ENCODE assay signal across 9 cellular contexts in the genomic region with DNA sequence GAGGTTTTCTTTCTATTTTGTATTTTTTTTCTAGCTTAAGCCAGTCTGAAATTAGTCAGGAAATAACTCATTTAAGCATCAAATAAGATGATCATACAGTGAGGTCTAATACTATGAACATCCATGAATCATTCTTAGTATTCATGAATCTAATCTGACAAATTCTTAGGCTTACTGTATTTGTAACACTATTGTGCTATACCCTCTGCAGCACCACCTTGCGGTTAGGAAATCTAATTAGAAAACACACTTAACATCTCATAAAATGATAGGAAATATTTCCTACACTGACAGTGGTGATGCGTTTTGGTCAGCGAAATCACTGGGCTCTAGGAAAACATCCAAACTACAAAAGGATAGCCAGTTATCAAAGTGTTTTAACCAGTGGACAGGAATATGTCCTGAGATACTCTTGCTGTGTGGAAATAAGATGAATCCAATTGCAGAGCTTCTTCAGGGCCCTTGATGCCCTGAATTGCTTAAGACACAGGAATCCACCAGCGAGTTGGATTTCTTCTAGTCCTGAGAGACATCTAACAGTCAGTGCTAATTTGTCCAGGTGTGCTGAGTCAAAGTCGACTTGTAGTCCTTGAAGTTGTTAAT.
A peak's percentile ranks its signal among the peaks of the same experiment; 100 is the strongest.
DNase-seq lines count a peak whose midpoint lies in the region; ATAC-seq and TF ChIP-seq lines count a peak whose summit lies in the region.
"Had no signal": no experiment of that assay in that cellular context is flagged by ENCODE, and none has a peak within 500 bp of the region (broad histone marks: within the 10 kb centered on the region; RNA-seq: fewer than 3 reads in every experiment).

No MANE protein-coding gene starts in this region.

- no peaks in the 10 kb centered on the region for H3K36me3 Mint-ChIP-seq in chondrocyte (ENCODE audit: low read depth)
- H3K36me3 Mint-ChIP-seq: activated naive CD8-positive, alpha-beta T cell had no signal

- no peaks in the 10 kb centered on the region for H3K9me3 ChIP-seq in MG63

- H3K4me3 Mint-ChIP-seq in chondrocyte (ENCODE audit: unreplicated experiment): no peak overlapping the region
- H3K4me3 Mint-ChIP-seq: activated naive CD8-positive, alpha-beta T cell had no signal

- no peaks in the 10 kb centered on the region for H3K27me3 ChIP-seq in MG63

- TF ChIP-seq CTCF in chondrocyte (IDR thresholded peaks at IDR 0.05): peak; percentile 82

- no peaks in the 10 kb centered on the region for H3K27me3 Mint-ChIP-seq in chondrocyte (ENCODE audit: low read depth)
- H3K27me3 Mint-ChIP-seq: activated naive CD8-positive, alpha-beta T cell had no signal

- H3K27ac Mint-ChIP-seq in chondrocyte (ENCODE audit: unreplicated experiment): no peak overlapping the region
- H3K27ac Mint-ChIP-seq: activated naive CD8-positive, alpha-beta T cell had no signal

- peak; percentile 96 for DNase-seq in ELR (ENCODE audit: low read depth)
- DNase-seq in MG63: peak; percentile 58
- DNase-seq in chondrocyte (ENCODE audit: low spot score): no peak
- peak; percentile 71 for DNase-seq in non-pigmented ciliary epithelial cell (ENCODE audit: low read depth)
- DNase-seq in T1000 (lab: John Stamatoyannopoulos, UW): no peak
- no peak for DNase-seq in NK-92 (lab: John Stamatoyannopoulos, UW; ENCODE audit: unreplicated experiment)
- no peak for DNase-seq in cortex of kidney (lab: John Stamatoyannopoulos, UW)

- H3K36me3 ChIP-seq in MG63: peaks cover 5% of the 10 kb centered on the region; the same call in 1 of the 2 replicates

- no peak overlapping the region for H3K4me3 ChIP-seq in MG63

- H3K4me1 Mint-ChIP-seq in chondrocyte (ENCODE audit: low read depth): peaks cover 22% of the 10 kb centered on the region

- no peak for ATAC-seq in GM19035 (IDR thresholded peaks at IDR 0.05; ENCODE audit: unreplicated experiment)

- H3K9me3 Mint-ChIP-seq in chondrocyte (ENCODE audit: low read depth): no peaks in the 10 kb centered on the region

Comparison
In these comparisons a context has a peak if more than half of its experiments do, and no peak if none do; other contexts are left out.
1. DNase-seq: peak in ELR (single experiment), MG63 (single experiment) and non-pigmented ciliary epithelial cell (single experiment); none in chondrocyte (single experiment), T1000 (single experiment), NK-92 (single experiment) and cortex of kidney (single experiment).